ENCODE assay signal across 1 cellular context in genomic region chr1:2190491-2190976, GRCh38.
A peak's percentile ranks its signal among the peaks of the same experiment; 100 is the strongest.
TF ChIP-seq lines count a peak whose summit lies in the region.

No MANE protein-coding gene starts in this region.

TF ChIP-seq in K562, 482 proteins besides CTCF, POLR2A, EP300 and RAD21:
- TF ChIP-seq, protein P1, sequence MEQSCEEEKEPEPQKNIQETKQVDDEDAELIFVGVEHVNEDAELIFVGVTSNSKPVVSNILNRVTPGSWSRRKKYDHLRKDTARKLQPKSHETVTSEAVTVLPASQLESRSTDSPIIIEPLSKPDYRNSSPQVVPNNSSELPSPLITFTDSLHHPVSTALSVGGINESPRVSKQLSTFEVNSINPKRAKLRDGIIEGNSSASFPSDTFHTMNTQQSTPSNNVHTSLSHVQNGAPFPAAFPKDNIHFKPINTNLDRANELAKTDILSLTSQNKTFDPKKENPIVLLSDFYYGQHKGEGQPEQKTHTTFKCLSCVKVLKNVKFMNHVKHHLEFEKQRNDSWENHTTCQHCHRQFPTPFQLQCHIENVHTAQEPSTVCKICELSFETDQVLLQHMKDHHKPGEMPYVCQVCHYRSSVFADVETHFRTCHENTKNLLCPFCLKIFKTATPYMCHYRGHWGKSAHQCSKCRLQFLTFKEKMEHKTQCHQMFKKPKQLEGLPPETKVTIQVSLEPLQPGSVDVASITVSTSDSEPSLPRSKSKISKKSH (CRISPR knock-in tag; IDR thresholded peaks at IDR 0.05) = no peak
- TF ChIP-seq EGR1 (conservative IDR thresholded peaks at IDR 0.05) (peak; percentile 59), POLR2G (IDR thresholded peaks at IDR 0.05; ENCODE audit: low read depth, low read length) (peak; percentile 11; the same call in 1 of the 2 replicates), SPI1 (IDR thresholded peaks at IDR 0.05; ENCODE audit: borderline replicate concordance, low read depth, low read length) (no peak), DPF2 (IDR thresholded peaks at IDR 0.05) (no peak), USF2 (CRISPR knock-in tag; IDR thresholded peaks at IDR 0.05) (0 out of 2 replicates have a peak, but pooled peaks have one; percentile 0), ZBTB7A (IDR thresholded peaks at IDR 0.05; ENCODE audit: borderline replicate concordance, control insufficient read depth, low read depth, low read length) (0 out of 2 replicates have a peak, but pooled peaks have one; percentile 10), AFF4 (CRISPR knock-in tag; IDR thresholded peaks at IDR 0.05) (no peak), HNRNPL (IDR thresholded peaks at IDR 0.05; ENCODE audit: low read depth, low read length) (0 out of 2 replicates have a peak, but pooled peaks have one; percentile 0), ZBTB12 (CRISPR knock-in tag; IDR thresholded peaks at IDR 0.05) (no peak)
